In genomic region chr9:114114364-114114763, GRCh38 we compare ENCODE assay signal across 23 cellular contexts. TPM values are rescaled to one million over a fixed set of nuclear protein-coding genes. Genes with fewer than 3 reads are reported as not detected.
"Had no signal": no experiment of that assay in that cellular context is flagged by ENCODE, and none has a peak within 500 bp of the region (broad histone marks: within the 10 kb centered on the region; RNA-seq: fewer than 3 reads in every experiment).

No MANE protein-coding gene starts in this region.

- H3K27ac ChIP-seq: adrenal gland, coronary artery, left lung, ovary, thoracic aorta, upper lobe of left lung had no signal

- ATAC-seq: heart right ventricle; left lung; naive thymus-derived CD8-positive, alpha-beta T cell; sciatic nerve; T-cell had no signal

- H3K4me1 Mint-ChIP-seq: naive thymus-derived CD8-positive, alpha-beta T cell; T-cell had no signal

- H3K4me1 ChIP-seq: adrenal gland had no signal

- H3K36me3 Mint-ChIP-seq: activated naive CD8-positive, alpha-beta T cell; mesothelial cell of epicardium; naive thymus-derived CD8-positive, alpha-beta T cell; T-cell had no signal

- H3K4me3 Mint-ChIP-seq: activated naive CD8-positive, alpha-beta T cell; mesothelial cell of epicardium; naive thymus-derived CD8-positive, alpha-beta T cell; T-cell had no signal

- H3K27me3 ChIP-seq: breast epithelium, left lung, ovary, upper lobe of left lung had no signal

- H3K9me3 Mint-ChIP-seq: mesothelial cell of epicardium; naive thymus-derived CD8-positive, alpha-beta T cell; T-cell had no signal

- H3K9me3 ChIP-seq: adrenal gland, breast epithelium, esophagus squamous epithelium, heart right ventricle, left lung, ovary, thoracic aorta, upper lobe of left lung had no signal

- H3K27ac Mint-ChIP-seq: activated naive CD8-positive, alpha-beta T cell; mesothelial cell of epicardium; naive thymus-derived CD8-positive, alpha-beta T cell; T-cell had no signal

- H3K4me3 ChIP-seq: adrenal gland, breast epithelium, coronary artery, esophagus squamous epithelium, heart right ventricle, left lung, ovary, smooth muscle cell, thoracic aorta, upper lobe of left lung had no signal

- DNase-seq: activated CD4-positive, alpha-beta T cell treated with anti-CD3 and anti-CD28 coated beads for 1 hour; activated gamma-delta T cell treated with Interleukin-2 at 50 U/mL for 16 hours; activated T-cell treated with anti-CD3 and anti-CD28 coated beads, Interleukin-2, amount 50 U/mL, for 1 hour; adrenal gland; esophagus squamous epithelium; heart right ventricle; ovary; stimulated activated CD4-positive, alpha-beta T cell treated with anti-CD3 and anti-CD28 coated beads, Interleukin-15, amount 100 ng/mL, for 24 hours; stimulated activated naive CD4-positive, alpha-beta T cell; T-cell; upper lobe of left lung had no signal

- H3K36me3 ChIP-seq: adrenal gland, breast epithelium, esophagus squamous epithelium, heart right ventricle, left lung, ovary, thoracic aorta, upper lobe of left lung had no signal

RNA-seq across cellular contexts. Expression of gene KIF12, which starts 15.3 kb away (rescaled TPM):
- total RNA-seq: fibroblast of villous mesenchyme; lung microvascular endothelial cell; naive thymus-derived CD8-positive, alpha-beta T cell; smooth muscle cell; thoracic aorta had no signal
- polyA plus RNA-seq: heart right ventricle; naive thymus-derived CD8-positive, alpha-beta T cell; smooth muscle cell had no signal

RNA-seq across cellular contexts. Expression of gene AMBP, which starts 36.3 kb away (rescaled TPM):
- total RNA-seq: fibroblast of villous mesenchyme; heart right ventricle; lung microvascular endothelial cell; naive thymus-derived CD8-positive, alpha-beta T cell; sciatic nerve; smooth muscle cell; thoracic aorta had no signal
- polyA plus RNA-seq: keratinocyte; naive thymus-derived CD8-positive, alpha-beta T cell had no signal
